ENCODE assay signal across 10 cellular contexts in the genomic region with DNA sequence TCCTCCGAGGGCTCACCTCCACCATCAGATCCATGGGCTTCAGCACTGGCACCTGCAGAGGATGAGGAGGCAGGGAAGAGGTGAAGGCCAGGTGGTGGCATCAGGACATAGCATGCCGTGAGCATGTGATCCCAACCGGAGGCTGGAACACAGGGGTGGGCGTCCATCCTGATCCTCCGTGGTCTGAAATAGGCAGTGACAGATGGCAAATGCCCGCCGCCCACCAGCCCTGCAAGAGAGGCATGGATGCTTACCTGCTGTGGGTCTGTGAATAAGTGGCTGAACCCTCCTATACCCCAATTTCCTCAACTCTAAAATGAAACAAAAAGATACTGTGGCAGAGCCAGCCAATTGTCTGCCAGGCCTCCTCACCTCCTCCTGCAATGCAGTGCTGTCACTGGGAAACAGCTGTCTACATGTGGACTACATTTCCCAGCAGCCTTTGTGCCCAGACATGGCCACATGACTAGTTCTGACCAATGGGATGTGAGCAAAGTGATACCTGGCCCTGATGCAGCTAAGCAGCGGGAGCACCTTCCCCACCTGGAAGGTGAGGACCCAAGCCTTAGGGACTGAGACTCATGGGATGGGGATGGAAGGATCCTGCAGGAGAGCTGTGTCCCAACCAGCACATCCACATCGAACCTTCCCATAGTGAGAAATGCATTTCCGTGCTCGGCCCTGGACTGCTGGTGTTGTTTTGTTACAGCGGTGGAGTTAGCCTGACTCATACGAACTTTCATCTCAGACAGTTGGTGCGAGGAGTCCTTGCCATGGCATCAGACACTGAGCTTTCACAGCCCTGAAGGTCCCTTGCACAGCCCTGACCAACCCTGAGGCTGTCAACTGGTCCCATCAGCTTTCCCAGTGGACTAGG.
A peak's percentile ranks its signal among the peaks of the same experiment; 100 is the strongest.
DNase-seq lines count a peak whose midpoint lies in the region; ATAC-seq and TF ChIP-seq lines count a peak whose summit lies in the region.
"Had no signal": no experiment of that assay in that cellular context is flagged by ENCODE, and none has a peak within 500 bp of the region (broad histone marks: within the 10 kb centered on the region; RNA-seq: fewer than 3 reads in every experiment).

No MANE protein-coding gene starts in this region.

- no TSS peak for BruUV-seq in mammary epithelial cell (replicated peaks; lab: Mats Ljungman, UMichigan)

- dilution Hi-C loops in mammary epithelial cell (cut with HindIII; ENCODE audit: low sequenced_read_pairs), result no loop called here

- DNase-seq in NCI-H748 (lab: John Stamatoyannopoulos, UW; ENCODE audit: unreplicated experiment) (peak; percentile 42), NCI-H748 treated with DMSO at 0.1 percent for 48 hours (lab: John Stamatoyannopoulos, UW) (no peak), H4 (ENCODE audit: low spot score) (peak; percentile 47), NCI-H2196 (lab: John Stamatoyannopoulos, UW; ENCODE audit: unreplicated experiment) (peak; percentile 44), mammary epithelial cell (peak; percentile 30), myocyte (ENCODE audit: low read depth) (peak; percentile 24), globus pallidus (ENCODE audit: low spot score) (no peak)

- no peaks in the 10 kb centered on the region for H3K79me2 ChIP-seq in mammary epithelial cell (ENCODE audit: insufficient read depth, low read length)

- 77% methylated on average over 13 of the region's 14 CpGs for WGBS in mammary epithelial cell (ENCODE audit: low coverage, missing lambda C conversion rate)

- H3K4me3 ChIP-seq in mammary epithelial cell (replicated peaks in 1 of 3; ENCODE audit: insufficient read depth in 1 of 3, low read depth in 2 of 3, low read length in 3 of 3), result no peak overlapping the region
- H3K4me3 ChIP-seq: BLaER1 treated with 17β-estradiol and CSF1 and Interleukin-3, amounts not matched to agents 10 nM and 100 nM; SK-N-MC had no signal

- no peaks in the 10 kb centered on the region for H3K9me3 ChIP-seq in mammary epithelial cell (replicated peaks; ENCODE audit: insufficient read depth, low read length)
- H3K9me3 ChIP-seq: BLaER1 treated with 17β-estradiol and CSF1 and Interleukin-3, amounts not matched to agents 10 nM and 100 nM had no signal

- no peaks in the 10 kb centered on the region for H3K27me3 ChIP-seq in mammary epithelial cell (ENCODE audit: insufficient read depth, low read length)

- no peak overlapping the region for H3K4me2 ChIP-seq in mammary epithelial cell (ENCODE audit: insufficient read depth, low read depth, low read length)
- H3K4me2 ChIP-seq: BLaER1 treated with 17β-estradiol and CSF1 and Interleukin-3, amounts not matched to agents 10 nM and 100 nM had no signal

- no peaks in the 10 kb centered on the region for H4K20me1 ChIP-seq in mammary epithelial cell (ENCODE audit: insufficient read depth, low read length)

- H3K9ac ChIP-seq in mammary epithelial cell (ENCODE audit: insufficient read depth, low read length), result no peak overlapping the region
- H3K9ac ChIP-seq: BLaER1 treated with 17β-estradiol and CSF1 and Interleukin-3, amounts not matched to agents 10 nM and 100 nM had no signal

- CTCF ChIA-PET in mammary epithelial cell (lab: Charles Lee; ENCODE audit: low non-redundant PET), result no interaction called here

- ATAC-seq in GM19023 (IDR thresholded peaks at IDR 0.05; ENCODE audit: unreplicated experiment), result no peak

- no peaks in the 10 kb centered on the region for H3K4me1 ChIP-seq in mammary epithelial cell (ENCODE audit: insufficient read depth, low read length)

- no peak for TF ChIP-seq CTCF in mammary epithelial cell (conservative IDR thresholded peaks at IDR 0.05 in 1 of 2, IDR thresholded peaks at IDR 0.05 in 1 of 2; ENCODE audit: extremely low read depth in 1 of 2, insufficient read depth in 1 of 2, low read depth in 1 of 2, low read length in 2 of 2)

- H3K27ac ChIP-seq in mammary epithelial cell (ENCODE audit: insufficient read depth, low read depth, low read length), result no peak overlapping the region
- H3K27ac ChIP-seq: BLaER1 treated with 17β-estradiol and CSF1 and Interleukin-3, amounts not matched to agents 10 nM and 100 nM; SK-N-MC had no signal

- in situ Hi-C loops in mammary epithelial cell (cut with MboI; ENCODE audit: low sequenced_read_pairs in 2 of 2), result no loop called here

- H2AFZ ChIP-seq in mammary epithelial cell (ENCODE audit: low read depth, low read length), result no peak overlapping the region

- intact Hi-C loops in mammary epithelial cell (cut with micrococcal nuclease), result no loop called here

- H3K36me3 ChIP-seq in mammary epithelial cell (ENCODE audit: insufficient read depth, low read length), result no peaks in the 10 kb centered on the region
- H3K36me3 ChIP-seq: BLaER1 treated with 17β-estradiol and CSF1 and Interleukin-3, amounts not matched to agents 10 nM and 100 nM had no signal

Comparison
In these comparisons a context has a peak if more than half of its experiments do, and no peak if none do; other contexts are left out.
1. DNase-seq: peak in NCI-H748 (single experiment), H4 (single experiment), NCI-H2196 (single experiment), mammary epithelial cell (single experiment) and myocyte (single experiment); none in NCI-H748 treated with DMSO at 0.1 percent for 48 hours (single experiment) and globus pallidus (single experiment).